In genomic region chr12:109433618-109434017, GRCh38 we compare ENCODE assay signal across 10 cellular contexts. TPM values are rescaled to one million over a fixed set of nuclear protein-coding genes. Genes with fewer than 3 reads are reported as not detected.
DNase-seq lines count a peak whose midpoint lies in the region; ATAC-seq and TF ChIP-seq lines count a peak whose summit lies in the region.
"Had no signal": no experiment of that assay in that cellular context is flagged by ENCODE, and none has a peak within 500 bp of the region (broad histone marks: within the 10 kb centered on the region; RNA-seq: fewer than 3 reads in every experiment).

No MANE protein-coding gene starts in this region.

- no peak overlapping the region for H3K9ac ChIP-seq in trophoblast cell (ENCODE audit: low read length)

- H3K79me1 ChIP-seq in trophoblast cell (ENCODE audit: low read length), result no peaks in the 10 kb centered on the region

- no peak overlapping the region for H2BK5ac ChIP-seq in trophoblast cell (ENCODE audit: low read depth, low read length, poor library complexity)

- peak; percentile 29 for TF ChIP-seq CTCF in DOHH2 (IDR thresholded peaks at IDR 0.05; ENCODE audit: low read depth, low read length, poor library complexity, severe bottlenecking)
- peak; percentile 70 for TF ChIP-seq CTCF in NB4 (IDR thresholded peaks at IDR 0.05; ENCODE audit: low read depth, low read length)
- peak; percentile 28 for TF ChIP-seq CTCF in foreskin keratinocyte (conservative IDR thresholded peaks at IDR 0.05)

- no peaks in the 10 kb centered on the region for H3F3A ChIP-seq in DOHH2 (ENCODE audit: control insufficient read depth, insufficient read depth)

- H2AFZ ChIP-seq in trophoblast cell (ENCODE audit: insufficient read depth, low read length, poor library complexity), result peak overlapping the region; percentile 17

- H3K27ac ChIP-seq in DOHH2 (ENCODE audit: low read depth, low read length), result no peak overlapping the region
- H3K27ac ChIP-seq in foreskin keratinocyte, result no peak overlapping the region
- no peak overlapping the region for H3K27ac ChIP-seq in trophoblast cell (ENCODE audit: low read depth, low read length)

- H3K27me3 ChIP-seq in DOHH2 (ENCODE audit: control insufficient read depth, low read length), result no peaks in the 10 kb centered on the region
- H3K27me3 ChIP-seq in foreskin keratinocyte, result no peaks in the 10 kb centered on the region
- H3K27me3 ChIP-seq in trophoblast cell (ENCODE audit: insufficient read depth, low read length), result no peaks in the 10 kb centered on the region

- no peaks in the 10 kb centered on the region for H3K9me3 ChIP-seq in DOHH2 (ENCODE audit: control insufficient read depth, insufficient read depth, low read length)
- no peaks in the 10 kb centered on the region for H3K9me3 ChIP-seq in trophoblast cell (ENCODE audit: insufficient read depth, low read depth, low read length)

- H3K79me2 ChIP-seq in DOHH2 (ENCODE audit: control insufficient read depth, low read length), result no peaks in the 10 kb centered on the region
- no peaks in the 10 kb centered on the region for H3K79me2 ChIP-seq in trophoblast cell (ENCODE audit: control insufficient read depth, insufficient read depth, low read length, poor library complexity)

- peak overlapping the region; percentile 29 for H4K8ac ChIP-seq in trophoblast cell (ENCODE audit: low read depth, low read length)

- H2AK5ac ChIP-seq in trophoblast cell (ENCODE audit: low read length), result peak overlapping the region; percentile 22

- no peaks in the 10 kb centered on the region for H4K20me1 ChIP-seq in DOHH2 (ENCODE audit: control insufficient read depth, insufficient read depth, low read depth, low read length)

- no peak overlapping the region for H3K23ac ChIP-seq in trophoblast cell (ENCODE audit: low read length)

- H3K18ac ChIP-seq in trophoblast cell (ENCODE audit: low read length), result no peak overlapping the region

- no peak overlapping the region for H4K12ac ChIP-seq in trophoblast cell (ENCODE audit: low read depth, low read length)

- peak overlapping the region; percentile 36 for H2BK12ac ChIP-seq in trophoblast cell (ENCODE audit: low read length)

- H3K36me3 ChIP-seq in DOHH2 (ENCODE audit: control insufficient read depth, low read length) (no peaks in the 10 kb centered on the region), trophoblast cell (ENCODE audit: control insufficient read depth in 1 of 2, insufficient read depth in 2 of 2, low read length in 2 of 2) (no peaks in the 10 kb centered on the region)

- no peak overlapping the region for H3K4ac ChIP-seq in trophoblast cell (ENCODE audit: low read depth, low read length)

- peak; percentile 36 for ATAC-seq in foreskin keratinocyte

- peak overlapping the region; percentile 35 for H4K91ac ChIP-seq in trophoblast cell (ENCODE audit: low read depth, low read length)

- H3K4me3 ChIP-seq in DOHH2 (ENCODE audit: low read length) (no peak overlapping the region), NB4 (ENCODE audit: low read depth, low read length) (no peak overlapping the region), trophoblast cell (ENCODE audit: low read depth, low read length) (no peak overlapping the region)

- no peak for TF ChIP-seq POLR2A in NB4 (IDR thresholded peaks at IDR 0.05; ENCODE audit: extremely low read depth, insufficient read length)

- no peak overlapping the region for H3K14ac ChIP-seq in trophoblast cell (ENCODE audit: low read length)

- no CpG with 5 or more reads among the region's 4 CpGs for WGBS in trophoblast cell (ENCODE audit: extremely low coverage, insufficient coverage, insufficient read length)

- H2BK120ac ChIP-seq in trophoblast cell (ENCODE audit: insufficient read depth, low read length, poor library complexity), result no peak overlapping the region

- DNase-seq in NB4 (ENCODE audit: low read depth) (peak; percentile 20), foreskin keratinocyte (no peak), trophoblast cell (peak in 1 of 2 donors; percentile 20), dedifferentiated amniotic fluid mesenchymal stem cell (ENCODE audit: extremely low spot score) (no peak), G401 (ENCODE audit: low spot score) (no peak), medulla oblongata (ENCODE audit: extremely low spot score) (no peak), DMS114 treated with DMSO at 0.1 percent for 48 hours (lab: John Stamatoyannopoulos, UW; ENCODE audit: unreplicated experiment) (no peak)
- DNase-seq: NCI-H2029 treated with DMSO at 0.1 percent for 48 hours; stimulated activated CD4-positive, alpha-beta T cell treated with anti-CD3 and anti-CD28 coated beads, Interleukin-1b, Interleukin-23, amount 100 ng/mL, for 48 hours had no signal

- H3K4me2 ChIP-seq in DOHH2 (ENCODE audit: low read length), result no peak overlapping the region
- no peak overlapping the region for H3K4me2 ChIP-seq in trophoblast cell (ENCODE audit: low read length)

- in situ Hi-C loops in G401 (cut with HindIII; ENCODE audit: low sequenced_read_pairs), result no loop called here

- H3K4me1 ChIP-seq in DOHH2 (ENCODE audit: control insufficient read depth, low read length) (peaks cover 6% of the 10 kb centered on the region), foreskin keratinocyte (no peaks in the 10 kb centered on the region), trophoblast cell (ENCODE audit: control insufficient read depth in 1 of 2, insufficient read depth in 2 of 2, low read length in 2 of 2) (peaks cover 11 to 14% of the 10 kb centered on the region in 2 experiments)

- H3K9me2 ChIP-seq in DOHH2 (replicated peaks; ENCODE audit: control insufficient read depth, low read length), result no peaks in the 10 kb centered on the region

RNA-seq across cellular contexts. Expression of gene KCTD10, which starts 43.5 kb away (rescaled TPM):
- total RNA-seq in foreskin keratinocyte, result 37.1 and 39.2 TPM in 2 replicates
- 19.8 and 22.4 TPM in 2 replicates for polyA plus RNA-seq in foreskin keratinocyte
- polyA plus RNA-seq in trophoblast cell (2013), result 105 and 107 TPM in 2 replicates
- total RNA-seq in G401 (2014; rRNA removed; shearing (Covaris generic)), result 46.4 and 59.2 TPM in 2 replicates

RNA-seq across cellular contexts. Expression of gene UBE3B, which starts 43.8 kb away (rescaled TPM):
- total RNA-seq in foreskin keratinocyte, result 27.5 and 31.3 TPM in 2 replicates
- 10.5 and 15.5 TPM in 2 replicates for polyA plus RNA-seq in foreskin keratinocyte
- polyA plus RNA-seq in trophoblast cell (2013), result 21.3 and 22.4 TPM in 2 replicates
- 20.3 and 37.8 TPM in 2 replicates for total RNA-seq in G401 (2014; rRNA removed; shearing (Covaris generic))
